Comparison of ENCODE assay signal across 1 cellular context in genomic region chr12:122985590-122986257, GRCh38.
TF ChIP-seq lines count a peak whose summit lies in the region.

No MANE protein-coding gene starts in this region.

TF ChIP-seq in GM23338, 12 proteins besides CTCF, POLR2A, EP300 and RAD21:
- no peak for TF ChIP-seq ETS1 (IDR thresholded peaks at IDR 0.05)
- TF ChIP-seq REST (IDR thresholded peaks at IDR 0.05; ENCODE audit: unreplicated experiment): no peak
- no peak for TF ChIP-seq ZNF462 (CRISPR knock-in tag; IDR thresholded peaks at IDR 0.05)
- no peak for TF ChIP-seq ZNF331 (CRISPR knock-in tag; IDR thresholded peaks at IDR 0.05; ENCODE audit: low read depth)
- no peak for TF ChIP-seq POLR2AphosphoS5 (IDR thresholded peaks at IDR 0.05; ENCODE audit: low read depth)
- no peak for TF ChIP-seq CREB1 (CRISPR knock-in tag; IDR thresholded peaks at IDR 0.05; ENCODE audit: low read depth)
- no peak for TF ChIP-seq JUNB (IDR thresholded peaks at IDR 0.05; ENCODE audit: unreplicated experiment)
- TF ChIP-seq EZH2phosphoT487 (IDR thresholded peaks at IDR 0.05; ENCODE audit: unreplicated experiment): no peak
- no peak for TF ChIP-seq NANOG (IDR thresholded peaks at IDR 0.05; ENCODE audit: borderline replicate concordance)
- no peak for TF ChIP-seq ZNF114 (CRISPR knock-in tag; IDR thresholded peaks at IDR 0.05)
- TF ChIP-seq STAT1 (IDR thresholded peaks at IDR 0.05; ENCODE audit: unreplicated experiment): no peak
- no peak for TF ChIP-seq EZH2 (IDR thresholded peaks at IDR 0.05; ENCODE audit: low read depth, unreplicated experiment)
